In the genomic region with DNA sequence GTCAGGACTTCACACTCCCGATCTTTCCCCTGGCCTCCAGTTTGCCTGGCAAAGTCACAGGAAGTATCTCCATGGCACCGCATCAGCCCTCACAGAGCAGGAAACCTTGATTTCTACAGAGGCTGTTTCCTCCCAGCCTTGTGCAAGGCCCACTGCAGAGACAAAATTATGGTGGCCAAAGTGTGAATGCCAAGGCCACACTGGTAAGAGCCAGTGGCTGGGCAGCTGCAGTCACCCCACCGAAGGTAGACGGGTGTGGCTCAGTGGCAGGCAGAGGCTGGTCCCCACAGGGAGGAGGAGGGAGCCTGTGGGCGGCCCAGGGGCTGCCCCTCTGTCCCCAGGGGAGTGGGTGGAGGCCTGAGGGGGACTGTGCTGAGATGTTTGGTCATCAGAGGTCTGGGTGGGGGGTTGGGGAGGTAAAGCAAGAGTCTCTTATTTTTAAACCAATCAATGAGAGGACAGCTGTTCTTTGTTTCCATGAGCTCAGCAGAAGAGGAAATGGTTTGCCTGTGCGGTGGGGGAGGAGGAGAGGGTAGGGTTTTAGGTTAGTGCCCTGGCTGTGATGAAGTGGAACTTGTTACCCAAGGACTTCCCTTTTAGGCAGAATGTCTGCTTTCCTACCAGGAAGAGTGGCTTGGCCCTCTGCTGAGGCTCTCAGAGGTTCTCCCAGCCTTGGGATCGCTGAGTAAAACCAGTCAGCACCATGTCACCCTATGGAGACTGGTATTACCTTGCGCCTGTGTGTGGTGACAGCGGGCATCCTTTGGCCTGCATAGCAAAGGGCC, we compare ENCODE assay signal across 8 cellular contexts. TPM values are rescaled to one million over a fixed set of nuclear protein-coding genes. Genes with fewer than 3 reads are reported as not detected.
DNase-seq lines count a peak whose midpoint lies in the region; ATAC-seq and TF ChIP-seq lines count a peak whose summit lies in the region.

No MANE protein-coding gene starts in this region.

- DNase-seq in GM10266 (ENCODE audit: extremely low spot score): peak; percentile 84
- peak; percentile 93 to 94 for DNase-seq in Kasumi-1 (lab: John Stamatoyannopoulos, UW)
- peak; percentile 89 for DNase-seq in WERI-Rb-1
- DNase-seq in dermis blood vessel endothelial cell: peak; percentile 85
- DNase-seq in naive thymus-derived CD8-positive, alpha-beta T cell: peak; percentile 32 to 93 (median 75)
- DNase-seq in HK-2 (ENCODE audit: unreplicated experiment): no peak

- H3K27me3 Mint-ChIP-seq in naive thymus-derived CD8-positive, alpha-beta T cell: no peaks in the 10 kb centered on the region

- ATAC-seq in GM21619 (IDR thresholded peaks at IDR 0.05; ENCODE audit: unreplicated experiment): peak; percentile 39
- peak; percentile 25 to 31 for ATAC-seq in naive thymus-derived CD8-positive, alpha-beta T cell

- no peaks in the 10 kb centered on the region for H3K9me3 ChIP-seq in WERI-Rb-1 (ENCODE audit: severe bottlenecking)

- peak overlapping the region; percentile 54 to 87 (median 76) for H3K4me3 Mint-ChIP-seq in naive thymus-derived CD8-positive, alpha-beta T cell

- no peaks in the 10 kb centered on the region for H3K9me3 Mint-ChIP-seq in naive thymus-derived CD8-positive, alpha-beta T cell

- POLR2A ChIA-PET in naive thymus-derived CD8-positive, alpha-beta T cell (lab: Charles Lee): interaction anchor here (1.0 to 25.4 kb wide), 7 partner anchors 9 to 51 kb away, joined by 3 to 730 read pairs (median 7); no protein-coding TSS in a partner anchor

- peak overlapping the region; percentile 97 to 100 (median 99) for H3K27ac Mint-ChIP-seq in naive thymus-derived CD8-positive, alpha-beta T cell

- no peak for TF ChIP-seq CTCF in GM10266 (IDR thresholded peaks at IDR 0.05; ENCODE audit: control insufficient read depth, insufficient read depth, low read depth, missing control alignments)
- no peak for TF ChIP-seq CTCF in WERI-Rb-1 (IDR thresholded peaks at IDR 0.05; ENCODE audit: low read depth, low read length)

- no peaks in the 10 kb centered on the region for H3K27me3 ChIP-seq in WERI-Rb-1 (ENCODE audit: insufficient read depth, low read depth, severe bottlenecking)

- no peak overlapping the region for H3K4me3 ChIP-seq in WERI-Rb-1 (ENCODE audit: low read depth, low read length)

- no peaks in the 10 kb centered on the region for H3K36me3 ChIP-seq in WERI-Rb-1

- peaks cover 38 to 89% (median 72%) of the 10 kb centered on the region in 4 donors for H3K4me1 Mint-ChIP-seq in naive thymus-derived CD8-positive, alpha-beta T cell

- no peaks in the 10 kb centered on the region for H3K36me3 Mint-ChIP-seq in naive thymus-derived CD8-positive, alpha-beta T cell

- peak overlapping the region; percentile 82 for H3K27ac ChIP-seq in WERI-Rb-1
- peak overlapping the region; percentile 94 for H3K27ac ChIP-seq in temporal lobe (ENCODE audit: low read depth, low read length)

RNA-seq across cellular contexts. Expression of gene BTG2, which starts 18.0 kb away (rescaled TPM):
- total RNA-seq in dermis blood vessel endothelial cell (63.5 and 64.7 TPM in 2 replicates), temporal lobe (10.1 TPM)
- total RNA-seq in naive thymus-derived CD8-positive, alpha-beta T cell: 100 to 1,000 TPM; 186 to 191 TPM
- polyA plus RNA-seq in naive thymus-derived CD8-positive, alpha-beta T cell: 100 to 1,000 TPM in 2 of 3 donors, 10 to 100 TPM in 1; 91.8 to 179 (median 122) TPM

RNA-seq across cellular contexts. Expression of gene CHIT1, which starts 57.8 kb away (rescaled TPM):
- total RNA-seq in dermis blood vessel endothelial cell (under 0.01 TPM in 2 replicates), temporal lobe (under 0.01 TPM)
- total RNA-seq in naive thymus-derived CD8-positive, alpha-beta T cell: 1 to 10 TPM in 1 of 2 experiments, under 1 TPM in 1; 0.75 to 2.5 TPM
- under 1 TPM in 1 of 3 donors, not detected in 2; 0.05 TPM for polyA plus RNA-seq in naive thymus-derived CD8-positive, alpha-beta T cell
